Comparison of ENCODE assay signal across 22 cellular contexts in the genomic region with DNA sequence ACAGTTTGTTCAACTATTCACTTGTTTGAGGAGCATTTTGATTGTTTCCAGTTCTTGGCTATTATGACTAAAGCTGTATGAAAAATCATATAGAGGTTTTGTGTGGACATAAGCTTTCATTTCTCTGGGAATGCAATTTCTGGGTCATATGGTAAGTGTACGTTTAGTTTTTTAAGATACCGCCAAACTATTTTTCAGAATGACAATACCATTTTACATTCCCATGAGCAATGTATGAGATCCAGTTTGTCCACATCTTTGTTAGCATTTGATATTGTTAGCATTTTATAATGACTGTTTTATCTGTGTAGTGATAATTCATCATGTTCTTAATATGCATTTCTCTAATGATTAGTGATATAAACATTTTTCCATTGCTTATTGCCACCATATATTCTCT.
"Had no signal": no experiment of that assay in that cellular context is flagged by ENCODE, and none has a peak within 500 bp of the region (broad histone marks: within the 10 kb centered on the region; RNA-seq: fewer than 3 reads in every experiment).

No MANE protein-coding gene starts in this region.

- H3K36me3 ChIP-seq: SJSA1 had no signal

- H3K27me3 ChIP-seq: SJSA1 had no signal

- ATAC-seq: HepG2 had no signal

- H3K4me3 ChIP-seq: SJSA1, SK-N-MC had no signal

- H3K9me3 ChIP-seq: SJSA1 had no signal

- H3K27ac ChIP-seq: SJSA1, SK-N-MC had no signal

- DNase-seq: IMR-90, Karpas-422, KG1, MM.1S, NCI-H1092 treated with DMSO at 0.1 percent for 48 hours, NCI-H1436 treated with DMSO at 0.1 percent for 48 hours, NCI-H1694, NCI-H187 treated with DMSO at 0.1 percent for 48 hours, NCI-H2081, NCI-H2107, NCI-H2227 treated with DMSO at 0.1 percent for 48 hours, NCI-H446, NCI-H510A, NCI-H524 treated with DMSO at 0.1 percent for 48 hours, NCI-H69, NCI-H774, Right ventricle myocardium superior, RPMI8226, SIG-M5 had no signal

- H3K4me1 ChIP-seq: SJSA1 had no signal
